ENCODE assay signal across 29 cellular contexts in genomic region chr1:170155055-170155454, GRCh38. TPM values are rescaled to one million over a fixed set of nuclear protein-coding genes. Genes with fewer than 3 reads are reported as not detected.
"Had no signal": no experiment of that assay in that cellular context is flagged by ENCODE, and none has a peak within 500 bp of the region (broad histone marks: within the 10 kb centered on the region; RNA-seq: fewer than 3 reads in every experiment).

No MANE protein-coding gene starts in this region.

- H3K4me3 Mint-ChIP-seq: mesothelial cell of epicardium had no signal

- DNase-seq: dermis blood vessel endothelial cell; dorsolateral prefrontal cortex; effector CD4-positive, alpha-beta T cell; effector memory CD4-positive, alpha-beta T cell; erythroblast; esophagus squamous epithelium; foreskin fibroblast; foreskin melanocyte; gastrocnemius medialis; glutamatergic neuron; head of caudate nucleus; heart right ventricle; hippocampal formation; islet precursor cell; kidney; kidney glomerular epithelial cell; left lung; left ventricle myocardium superior; lower lobe of right lung; mesenchymal stem cell had no signal

- H3K36me3 Mint-ChIP-seq: mesothelial cell of epicardium had no signal

- H3K4me1 Mint-ChIP-seq: mesothelial cell of epicardium had no signal

- ATAC-seq: esophagus mucosa, gastrocnemius medialis, heart right ventricle, left lung, left ventricle myocardium superior, lower lobe of right lung had no signal

- FAIRE-seq: colon, kidney had no signal

- H3K27ac Mint-ChIP-seq: mesothelial cell of epicardium had no signal

RNA-seq across cellular contexts. Expression of gene NTMT2, which starts 9.3 kb away (rescaled TPM):
- total RNA-seq: cerebellum, dermis blood vessel endothelial cell, esophagus mucosa, esophagus squamous epithelium, gastrocnemius medialis, glomerular endothelial cell, kidney, left lung, lower leg skin, lower lobe of right lung, lung microvascular endothelial cell, mesenteric fat pad, mesothelial cell of epicardium, mucosa of gallbladder had no signal
